In the genomic region with DNA sequence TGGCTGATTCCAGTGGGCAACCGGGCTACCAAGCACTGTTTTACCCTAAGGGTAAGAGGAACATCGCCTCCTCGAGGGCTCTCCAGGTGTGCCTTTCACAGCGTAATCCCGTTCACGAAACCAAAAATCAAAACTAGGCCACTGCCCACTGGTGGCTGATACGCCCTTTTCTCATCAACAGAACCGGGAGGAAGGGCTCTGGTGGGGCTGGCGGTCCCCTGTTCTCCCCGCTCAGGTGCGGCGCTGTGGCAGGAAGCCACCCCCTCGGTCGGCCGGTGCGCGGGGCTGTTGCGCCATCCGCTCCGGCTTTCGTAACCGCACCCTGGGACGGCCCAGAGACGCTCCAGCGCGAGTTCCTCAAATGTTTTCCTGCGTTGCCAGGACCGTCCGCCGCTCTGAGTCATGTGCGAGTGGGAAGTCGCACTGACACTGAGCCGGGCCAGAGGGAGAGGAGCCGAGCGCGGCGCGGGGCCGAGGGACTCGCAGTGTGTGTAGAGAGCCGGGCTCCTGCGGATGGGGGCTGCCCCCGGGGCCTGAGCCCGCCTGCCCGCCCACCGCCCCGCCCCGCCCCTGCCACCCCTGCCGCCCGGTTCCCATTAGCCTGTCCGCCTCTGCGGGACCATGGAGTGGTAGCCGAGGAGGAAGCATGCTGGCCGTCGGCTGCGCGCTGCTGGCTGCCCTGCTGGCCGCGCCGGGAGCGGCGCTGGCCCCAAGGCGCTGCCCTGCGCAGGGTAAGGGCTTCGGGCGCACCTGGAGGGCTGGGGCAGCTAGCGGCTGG, we compare ENCODE assay signal across 1 cellular context.
TF ChIP-seq lines count a peak whose summit lies in the region.

A gene (plus strand): TSS at position 360 of the 778 bp plus-strand sequence. CDS start 287 bp downstream, at position 647.

TF ChIP-seq in K562, 482 proteins besides CTCF, POLR2A, EP300 and RAD21 (continued from another document and continues in another):
- TF ChIP-seq, protein P1, sequence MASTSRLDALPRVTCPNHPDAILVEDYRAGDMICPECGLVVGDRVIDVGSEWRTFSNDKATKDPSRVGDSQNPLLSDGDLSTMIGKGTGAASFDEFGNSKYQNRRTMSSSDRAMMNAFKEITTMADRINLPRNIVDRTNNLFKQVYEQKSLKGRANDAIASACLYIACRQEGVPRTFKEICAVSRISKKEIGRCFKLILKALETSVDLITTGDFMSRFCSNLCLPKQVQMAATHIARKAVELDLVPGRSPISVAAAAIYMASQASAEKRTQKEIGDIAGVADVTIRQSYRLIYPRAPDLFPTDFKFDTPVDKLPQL (IDR thresholded peaks at IDR 0.05; ENCODE audit: extremely low read depth, insufficient read length): no peak
- TF ChIP-seq ZNF347 (CRISPR knock-in tag; IDR thresholded peaks at IDR 0.05; ENCODE audit: low read depth) (no peak), ETV5 (CRISPR knock-in tag; IDR thresholded peaks at IDR 0.05; ENCODE audit: low read depth) (peak; percentile 31; the same call in 1 of the 2 replicates), CCAR2 (IDR thresholded peaks at IDR 0.05; ENCODE audit: low read depth, low read length) (no peak), SREBF2 (CRISPR knock-in tag; IDR thresholded peaks at IDR 0.05) (no peak), SP1 (CRISPR knock-in tag; IDR thresholded peaks at IDR 0.05) (peak; percentile 39; the same call in 1 of the 2 replicates), DDX20 (tag; IDR thresholded peaks at IDR 0.05; ENCODE audit: low read depth) (no peak), CXXC5 (CRISPR knock-in tag; IDR thresholded peaks at IDR 0.05) (peak; percentile 92), RAD51 (IDR thresholded peaks at IDR 0.05; ENCODE audit: borderline replicate concordance, low read depth) (no peak), JUND (IDR thresholded peaks at IDR 0.05; ENCODE audit: borderline replicate concordance, low read depth, low read length) (peak; percentile 72), JUND (tag; IDR thresholded peaks at IDR 0.05; ENCODE audit: borderline replicate concordance, low read depth, low read length) (no peak; the same call in 2 of the 3 replicates), GATA2 (CRISPR knock-in tag; IDR thresholded peaks at IDR 0.05) (no peak), CEBPB (tag; IDR thresholded peaks at IDR 0.05) (peak; percentile 99), FOXK1 (CRISPR knock-in tag; IDR thresholded peaks at IDR 0.05; ENCODE audit: borderline replicate concordance) (no peak), TARDBP (IDR thresholded peaks at IDR 0.05) (peak; percentile 64; the same call in 1 of the 2 replicates), HDAC1 (IDR thresholded peaks at IDR 0.05) (no peak), MTA3 (IDR thresholded peaks at IDR 0.05; ENCODE audit: borderline replicate concordance) (no peak), MCM2 (IDR thresholded peaks at IDR 0.05; ENCODE audit: low read depth) (no peak), TAF15 (IDR thresholded peaks at IDR 0.05; ENCODE audit: low read depth, low read length) (no peak), GATAD2B (IDR thresholded peaks at IDR 0.05; ENCODE audit: borderline replicate concordance) (no peak; the same call in 1 of the 2 replicates), TRIM28 (IDR thresholded peaks at IDR 0.05) (no peak), EP400 (IDR thresholded peaks at IDR 0.05) (no peak), TBL1XR1 (IDR thresholded peaks at IDR 0.05; ENCODE audit: low read length in 2 of 2) (no peak), TRIM24 (IDR thresholded peaks at IDR 0.05) (peak in 1 of 2 experiments; percentile 27; a peak in 1 of 4 replicates), MYC (IDR thresholded peaks at IDR 0.05; ENCODE audit: low read depth, low read length) (peak; percentile 52), MYC (CRISPR knock-in tag; IDR thresholded peaks at IDR 0.05; ENCODE audit: borderline replicate concordance, low read depth) (no peak), NFYB (IDR thresholded peaks at IDR 0.05; ENCODE audit: extremely low read depth, insufficient read length) (no peak), BHLHE40 (IDR thresholded peaks at IDR 0.05; ENCODE audit: low read length) (peak; percentile 84), IFI16 (CRISPR knock-in tag; IDR thresholded peaks at IDR 0.05) (no peak), CHD1 (IDR thresholded peaks at IDR 0.05; ENCODE audit: low read length) (no peak), ATF7 (IDR thresholded peaks at IDR 0.05) (peak; percentile 42; the same call in 1 of the 2 replicates), ZNF121 (CRISPR knock-in tag; conservative IDR thresholded peaks at IDR 0.05) (no peak), SMAD4 (CRISPR knock-in tag; conservative IDR thresholded peaks at IDR 0.05) (no peak), ZNF764 (CRISPR knock-in tag; IDR thresholded peaks at IDR 0.05; ENCODE audit: low read depth) (no peak), ZNF384 (IDR thresholded peaks at IDR 0.05; ENCODE audit: low read depth, low read length) (no peak), MCM7 (IDR thresholded peaks at IDR 0.05) (no peak), ETV6 (IDR thresholded peaks at IDR 0.05; ENCODE audit: borderline replicate concordance in 1 of 2, low read depth in 2 of 2, low read length in 1 of 2) (peak in 1 of 2 experiments; percentile 27; a peak in 1 of 4 replicates), ETV6 (CRISPR knock-in tag; IDR thresholded peaks at IDR 0.05; ENCODE audit: borderline replicate concordance) (no peak), ZNF134 (CRISPR knock-in tag; conservative IDR thresholded peaks at IDR 0.05) (no peak), TBP (optimal IDR thresholded peaks at IDR 0.05; ENCODE audit: low read depth, low read length) (no peak)
- TF ChIP-seq, protein P2, sequence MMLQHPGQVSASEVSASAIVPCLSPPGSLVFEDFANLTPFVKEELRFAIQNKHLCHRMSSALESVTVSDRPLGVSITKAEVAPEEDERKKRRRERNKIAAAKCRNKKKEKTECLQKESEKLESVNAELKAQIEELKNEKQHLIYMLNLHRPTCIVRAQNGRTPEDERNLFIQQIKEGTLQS (IDR thresholded peaks at IDR 0.05): peak; percentile 68
- TF ChIP-seq, protein P2 (CRISPR knock-in tag; conservative IDR thresholded peaks at IDR 0.05): no peak
- TF ChIP-seq, protein P3, sequence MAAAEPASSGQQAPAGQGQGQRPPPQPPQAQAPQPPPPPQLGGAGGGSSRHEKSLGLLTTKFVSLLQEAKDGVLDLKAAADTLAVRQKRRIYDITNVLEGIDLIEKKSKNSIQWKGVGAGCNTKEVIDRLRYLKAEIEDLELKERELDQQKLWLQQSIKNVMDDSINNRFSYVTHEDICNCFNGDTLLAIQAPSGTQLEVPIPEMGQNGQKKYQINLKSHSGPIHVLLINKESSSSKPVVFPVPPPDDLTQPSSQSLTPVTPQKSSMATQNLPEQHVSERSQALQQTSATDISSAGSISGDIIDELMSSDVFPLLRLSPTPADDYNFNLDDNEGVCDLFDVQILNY (CRISPR knock-in tag; IDR thresholded peaks at IDR 0.05): no peak
- TF ChIP-seq, protein P4, sequence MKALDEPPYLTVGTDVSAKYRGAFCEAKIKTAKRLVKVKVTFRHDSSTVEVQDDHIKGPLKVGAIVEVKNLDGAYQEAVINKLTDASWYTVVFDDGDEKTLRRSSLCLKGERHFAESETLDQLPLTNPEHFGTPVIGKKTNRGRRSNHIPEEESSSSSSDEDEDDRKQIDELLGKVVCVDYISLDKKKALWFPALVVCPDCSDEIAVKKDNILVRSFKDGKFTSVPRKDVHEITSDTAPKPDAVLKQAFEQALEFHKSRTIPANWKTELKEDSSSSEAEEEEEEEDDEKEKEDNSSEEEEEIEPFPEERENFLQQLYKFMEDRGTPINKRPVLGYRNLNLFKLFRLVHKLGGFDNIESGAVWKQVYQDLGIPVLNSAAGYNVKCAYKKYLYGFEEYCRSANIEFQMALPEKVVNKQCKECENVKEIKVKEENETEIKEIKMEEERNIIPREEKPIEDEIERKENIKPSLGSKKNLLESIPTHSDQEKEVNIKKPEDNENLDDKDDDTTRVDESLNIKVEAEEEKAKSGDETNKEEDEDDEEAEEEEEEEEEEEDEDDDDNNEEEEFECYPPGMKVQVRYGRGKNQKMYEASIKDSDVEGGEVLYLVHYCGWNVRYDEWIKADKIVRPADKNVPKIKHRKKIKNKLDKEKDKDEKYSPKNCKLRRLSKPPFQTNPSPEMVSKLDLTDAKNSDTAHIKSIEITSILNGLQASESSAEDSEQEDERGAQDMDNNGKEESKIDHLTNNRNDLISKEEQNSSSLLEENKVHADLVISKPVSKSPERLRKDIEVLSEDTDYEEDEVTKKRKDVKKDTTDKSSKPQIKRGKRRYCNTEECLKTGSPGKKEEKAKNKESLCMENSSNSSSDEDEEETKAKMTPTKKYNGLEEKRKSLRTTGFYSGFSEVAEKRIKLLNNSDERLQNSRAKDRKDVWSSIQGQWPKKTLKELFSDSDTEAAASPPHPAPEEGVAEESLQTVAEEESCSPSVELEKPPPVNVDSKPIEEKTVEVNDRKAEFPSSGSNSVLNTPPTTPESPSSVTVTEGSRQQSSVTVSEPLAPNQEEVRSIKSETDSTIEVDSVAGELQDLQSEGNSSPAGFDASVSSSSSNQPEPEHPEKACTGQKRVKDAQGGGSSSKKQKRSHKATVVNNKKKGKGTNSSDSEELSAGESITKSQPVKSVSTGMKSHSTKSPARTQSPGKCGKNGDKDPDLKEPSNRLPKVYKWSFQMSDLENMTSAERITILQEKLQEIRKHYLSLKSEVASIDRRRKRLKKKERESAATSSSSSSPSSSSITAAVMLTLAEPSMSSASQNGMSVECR (CRISPR knock-in tag; IDR thresholded peaks at IDR 0.05): no peak
- TF ChIP-seq, protein P5, sequence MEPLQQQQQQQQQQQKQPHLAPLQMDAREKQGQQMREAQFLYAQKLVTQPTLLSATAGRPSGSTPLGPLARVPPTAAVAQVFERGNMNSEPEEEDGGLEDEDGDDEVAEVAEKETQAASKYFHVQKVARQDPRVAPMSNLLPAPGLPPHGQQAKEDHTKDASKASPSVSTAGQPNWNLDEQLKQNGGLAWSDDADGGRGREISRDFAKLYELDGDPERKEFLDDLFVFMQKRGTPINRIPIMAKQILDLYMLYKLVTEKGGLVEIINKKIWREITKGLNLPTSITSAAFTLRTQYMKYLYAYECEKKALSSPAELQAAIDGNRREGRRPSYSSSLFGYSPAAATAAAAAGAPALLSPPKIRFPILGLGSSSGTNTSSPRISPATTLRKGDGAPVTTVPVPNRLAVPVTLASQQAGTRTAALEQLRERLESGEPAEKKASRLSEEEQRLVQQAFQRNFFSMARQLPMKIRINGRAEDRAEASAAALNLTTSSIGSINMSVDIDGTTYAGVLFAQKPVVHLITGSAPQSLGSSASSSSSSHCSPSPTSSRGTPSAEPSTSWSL (CRISPR knock-in tag; IDR thresholded peaks at IDR 0.05; ENCODE audit: borderline replicate concordance): no peak
- TF ChIP-seq, protein P6, sequence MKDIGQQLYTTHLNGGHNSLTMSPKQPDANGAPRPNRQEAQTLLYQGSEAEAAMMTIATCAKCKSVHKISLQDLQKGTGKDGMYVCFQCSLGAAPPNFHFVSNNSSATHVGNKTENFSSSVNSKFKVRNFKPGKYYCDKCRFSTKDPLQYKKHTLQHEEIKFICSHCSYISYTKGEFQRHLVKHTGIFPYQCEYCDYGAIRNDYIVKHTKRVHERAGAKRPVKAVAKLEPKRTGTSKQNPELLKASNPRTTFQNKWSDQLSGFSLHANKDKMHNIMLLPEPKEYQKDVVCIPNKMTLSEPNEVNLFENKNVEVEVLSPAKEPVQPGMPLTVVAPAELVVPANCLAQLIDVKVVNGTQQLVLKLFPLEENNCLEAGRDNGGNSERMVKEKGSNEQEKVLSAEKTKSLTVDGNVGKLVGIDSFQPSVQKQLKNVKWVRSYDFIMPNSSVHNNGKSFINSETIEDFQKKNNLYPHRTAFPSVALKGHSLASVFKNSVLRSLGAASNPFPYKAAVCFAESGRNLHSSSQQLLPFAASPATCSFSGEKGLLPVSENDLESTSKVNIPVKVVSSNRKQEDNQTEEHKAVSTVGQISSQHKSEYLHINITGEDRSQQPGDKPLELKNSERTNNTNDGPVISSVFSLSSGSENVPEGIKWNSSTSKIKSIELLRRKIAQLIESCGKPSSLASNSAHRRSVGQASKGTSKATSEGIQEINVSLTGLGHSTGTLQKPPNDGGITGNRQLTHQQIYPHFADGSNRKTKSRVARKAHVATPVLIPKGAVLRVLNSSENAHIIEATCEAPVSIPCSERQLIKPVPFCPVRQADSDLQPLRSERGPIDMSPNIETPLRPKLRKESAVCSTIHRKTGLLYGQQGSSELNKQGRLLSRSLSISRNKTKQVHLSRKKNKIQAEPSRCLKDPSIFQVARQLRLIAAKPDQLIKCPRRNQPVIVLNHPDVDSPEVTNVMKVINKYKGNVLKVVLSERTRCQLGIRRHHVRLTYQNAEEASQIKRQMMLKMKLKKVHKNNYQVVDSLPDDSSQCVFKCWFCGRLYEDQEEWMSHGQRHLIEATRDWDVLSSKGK (CRISPR knock-in tag; IDR thresholded peaks at IDR 0.05): no peak
- TF ChIP-seq, protein P7, sequence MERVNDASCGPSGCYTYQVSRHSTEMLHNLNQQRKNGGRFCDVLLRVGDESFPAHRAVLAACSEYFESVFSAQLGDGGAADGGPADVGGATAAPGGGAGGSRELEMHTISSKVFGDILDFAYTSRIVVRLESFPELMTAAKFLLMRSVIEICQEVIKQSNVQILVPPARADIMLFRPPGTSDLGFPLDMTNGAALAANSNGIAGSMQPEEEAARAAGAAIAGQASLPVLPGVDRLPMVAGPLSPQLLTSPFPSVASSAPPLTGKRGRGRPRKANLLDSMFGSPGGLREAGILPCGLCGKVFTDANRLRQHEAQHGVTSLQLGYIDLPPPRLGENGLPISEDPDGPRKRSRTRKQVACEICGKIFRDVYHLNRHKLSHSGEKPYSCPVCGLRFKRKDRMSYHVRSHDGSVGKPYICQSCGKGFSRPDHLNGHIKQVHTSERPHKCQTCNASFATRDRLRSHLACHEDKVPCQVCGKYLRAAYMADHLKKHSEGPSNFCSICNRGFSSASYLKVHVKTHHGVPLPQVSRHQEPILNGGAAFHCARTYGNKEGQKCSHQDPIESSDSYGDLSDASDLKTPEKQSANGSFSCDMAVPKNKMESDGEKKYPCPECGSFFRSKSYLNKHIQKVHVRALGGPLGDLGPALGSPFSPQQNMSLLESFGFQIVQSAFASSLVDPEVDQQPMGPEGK (CRISPR knock-in tag; IDR thresholded peaks at IDR 0.05; ENCODE audit: borderline replicate concordance): no peak
- TF ChIP-seq, protein P8, sequence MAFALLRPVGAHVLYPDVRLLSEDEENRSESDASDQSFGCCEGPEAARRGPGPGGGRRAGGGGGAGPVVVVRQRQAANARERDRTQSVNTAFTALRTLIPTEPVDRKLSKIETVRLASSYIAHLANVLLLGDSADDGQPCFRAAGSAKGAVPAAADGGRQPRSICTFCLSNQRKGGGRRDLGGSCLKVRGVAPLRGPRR (CRISPR knock-in tag; IDR thresholded peaks at IDR 0.05): no peak
- TF ChIP-seq, protein P9, sequence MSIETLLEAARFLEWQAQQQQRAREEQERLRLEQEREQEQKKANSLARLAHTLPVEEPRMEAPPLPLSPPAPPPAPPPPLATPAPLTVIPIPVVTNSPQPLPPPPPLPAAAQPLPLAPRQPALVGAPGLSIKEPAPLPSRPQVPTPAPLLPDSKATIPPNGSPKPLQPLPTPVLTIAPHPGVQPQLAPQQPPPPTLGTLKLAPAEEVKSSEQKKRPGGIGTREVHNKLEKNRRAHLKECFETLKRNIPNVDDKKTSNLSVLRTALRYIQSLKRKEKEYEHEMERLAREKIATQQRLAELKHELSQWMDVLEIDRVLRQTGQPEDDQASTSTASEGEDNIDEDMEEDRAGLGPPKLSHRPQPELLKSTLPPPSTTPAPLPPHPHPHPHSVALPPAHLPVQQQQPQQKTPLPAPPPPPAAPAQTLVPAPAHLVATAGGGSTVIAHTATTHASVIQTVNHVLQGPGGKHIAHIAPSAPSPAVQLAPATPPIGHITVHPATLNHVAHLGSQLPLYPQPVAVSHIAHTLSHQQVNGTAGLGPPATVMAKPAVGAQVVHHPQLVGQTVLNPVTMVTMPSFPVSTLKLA (conservative IDR thresholded peaks at IDR 0.05): no peak
